ENCODE assay signal across 22 cellular contexts in genomic region chr11:7547091-7547490, GRCh38.
"Had no signal": no experiment of that assay in that cellular context is flagged by ENCODE, and none has a peak within 500 bp of the region (broad histone marks: within the 10 kb centered on the region; RNA-seq: fewer than 3 reads in every experiment).

No MANE protein-coding gene starts in this region.

- FAIRE-seq: TTC549 had no signal

- H3K9me3 ChIP-seq: esophagus muscularis mucosa, heart left ventricle, left ventricle myocardium inferior, neutrophil, ovary, prostate gland, right atrium auricular region, thoracic aorta had no signal

- H3K4me3 ChIP-seq: esophagus muscularis mucosa, heart left ventricle, left ventricle myocardium inferior, ovary, prostate gland, right atrium auricular region, thoracic aorta had no signal

- H3K27ac ChIP-seq: esophagus muscularis mucosa, heart left ventricle, left ventricle myocardium inferior, neutrophil, ovary, right atrium auricular region, thoracic aorta, WERI-Rb-1 had no signal

- ATAC-seq: activated CD8-positive, alpha-beta T cell treated with anti-CD3 and anti-CD28 coated beads, Interleukin-2, amount 10 ng/mL, durations not matched to agents 7 days and 5 days; heart left ventricle; natural killer cell treated with Interleukin-12 subunit alpha and Interleukin-12 subunit beta and Interleukin-15 and Interleukin-18, amount 100 ng/mL, for 72 hours; T-cell had no signal

- H3K4me1 ChIP-seq: esophagus muscularis mucosa, prostate gland had no signal

- H3K27me3 ChIP-seq: esophagus muscularis mucosa, heart left ventricle, neutrophil, ovary, right atrium auricular region had no signal

- H3K36me3 ChIP-seq: neutrophil, ovary, prostate gland, right atrium auricular region, thoracic aorta, WERI-Rb-1 had no signal

- DNase-seq: activated CD4-positive, alpha-beta T cell treated with anti-CD3 and anti-CD28 coated beads for 1 hour; activated CD4-positive, alpha-beta T cell treated with anti-CD3 and anti-CD28 coated beads, Interleukin-2, amount 50 U/mL, for 1 hour; activated CD8-positive, alpha-beta T cell treated with anti-CD3 and anti-CD28 coated beads, Interleukin-2, amount 10 ng/mL, durations not matched to agents 7 days and 5 days; activated gamma-delta T cell treated with Interleukin-2 at 50 U/mL for 16 hours; anterior cingulate cortex; caudate nucleus; dermis blood vessel endothelial cell; effector CD8-positive, alpha-beta T cell; heart left ventricle; left ventricle myocardium inferior; ovary; stimulated activated CD4-positive, alpha-beta T cell treated with anti-CD3 and anti-CD28 coated beads, Interleukin-12 subunit alpha, Interleukin-12 subunit beta, amount 100 ng/mL, for 4 hours; stimulated activated CD4-positive, alpha-beta T cell treated with anti-CD3 and anti-CD28 coated beads, Interleukin-1b, Interleukin-23, amount 100 ng/mL, for 48 hours; T-cell; WERI-Rb-1 had no signal
